Comparison of ENCODE assay signal across 9 cellular contexts in the genomic region with DNA sequence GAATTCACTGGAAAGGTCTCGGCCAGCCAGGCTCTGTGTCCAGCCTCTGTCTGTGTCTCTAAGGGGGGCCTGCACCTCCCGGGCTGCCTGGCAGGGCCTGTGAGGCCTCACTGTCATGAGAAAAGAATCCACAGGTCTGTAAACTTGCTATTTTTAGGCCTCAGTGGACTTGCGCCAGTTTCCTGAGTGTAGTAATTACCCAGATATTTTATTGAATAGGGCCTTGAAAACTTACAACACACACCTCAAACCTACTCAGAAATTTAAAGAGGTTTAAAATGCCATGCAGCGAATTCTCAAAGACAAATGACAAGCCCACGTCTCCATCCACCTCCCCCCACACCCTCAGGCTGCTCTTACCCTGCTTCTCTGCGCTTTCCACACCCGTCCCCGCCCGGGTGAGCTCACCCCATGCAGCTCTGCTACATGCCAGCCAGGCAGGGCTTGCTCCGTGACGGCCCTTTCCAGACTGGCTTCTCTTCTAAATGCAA. TPM values are rescaled to one million over a fixed set of nuclear protein-coding genes. Genes with fewer than 3 reads are reported as not detected.
DNase-seq lines count a peak whose midpoint lies in the region; ATAC-seq and TF ChIP-seq lines count a peak whose summit lies in the region.
"Had no signal": no experiment of that assay in that cellular context is flagged by ENCODE, and none has a peak within 500 bp of the region (broad histone marks: within the 10 kb centered on the region; RNA-seq: fewer than 3 reads in every experiment).

No MANE protein-coding gene starts in this region.

- H3K27ac ChIP-seq in brain microvascular endothelial cell: peak overlapping the region; percentile 4
- H3K27ac ChIP-seq in thoracic aorta: peak overlapping the region; percentile 86 to 93

- peak; percentile 87 for DNase-seq in HT1080 (ENCODE audit: low read depth)
- peak; percentile 69 for DNase-seq in brain microvascular endothelial cell
- DNase-seq in iris pigment epithelial cell (ENCODE audit: low read depth): peak; percentile 92
- peak; percentile 66 for DNase-seq in thoracic aorta (ENCODE audit: low spot score)
- DNase-seq in COLO829 (ENCODE audit: low spot score): no peak
- no peak for DNase-seq in NCI-H1930 (lab: John Stamatoyannopoulos, UW)
- DNase-seq: stimulated activated CD8-positive, alpha-beta memory T cell treated with anti-CD3 and anti-CD28 coated beads, Interleukin-4, amount 100 ng/mL, for 48 hours had no signal

- no peaks in the 10 kb centered on the region for H3K27me3 ChIP-seq in brain microvascular endothelial cell (replicated peaks)
- H3K27me3 ChIP-seq in thoracic aorta (replicated peaks; ENCODE audit: insufficient read depth): no peaks in the 10 kb centered on the region

- H3K4me3 ChIP-seq in brain microvascular endothelial cell (ENCODE audit: low read depth, low read length) (no peak overlapping the region), thoracic aorta (peak overlapping the region; percentile 31)

- H3K4me1 ChIP-seq in thoracic aorta (ENCODE audit: control insufficient read depth in 1 of 2, low read depth in 2 of 2): peaks cover 19 to 30% of the 10 kb centered on the region in 2 donors

- peak; percentile 60 for ATAC-seq in thoracic aorta (ENCODE audit: insufficient number of reproducible peaks, low FRiP score, low read depth)
- no peak for ATAC-seq in GM19023 (IDR thresholded peaks at IDR 0.05; ENCODE audit: unreplicated experiment)
- no peak for ATAC-seq in GM21381 (IDR thresholded peaks at IDR 0.05; ENCODE audit: unreplicated experiment)

- no peak for TF ChIP-seq CTCF in brain microvascular endothelial cell (IDR thresholded peaks at IDR 0.05; ENCODE audit: low read depth, low read length, missing control alignments)
- no peak for TF ChIP-seq CTCF in thoracic aorta (IDR thresholded peaks at IDR 0.05)

- no peaks in the 10 kb centered on the region for H3K9me3 ChIP-seq in thoracic aorta

- in situ Hi-C loops in brain microvascular endothelial cell (cut with HindIII; ENCODE audit: low pct_ligation_motif_present, low sequenced_read_pairs): no loop called here

- H3K36me3 ChIP-seq in brain microvascular endothelial cell (replicated peaks): no peaks in the 10 kb centered on the region
- H3K36me3 ChIP-seq in thoracic aorta: no peaks in the 10 kb centered on the region

RNA-seq across cellular contexts. Expression of gene TENT4A, which starts 8.8 kb away (rescaled TPM):
- total RNA-seq in HT1080 (2014; rRNA removed; shearing (Covaris generic)): 16.5 and 23.0 TPM in 2 replicates
- 22.0 and 26.9 TPM in 2 replicates for polyA plus RNA-seq in HT1080 (2015; cell fraction: cytosol; rRNA removed)
- polyA plus RNA-seq in HT1080 (2015; cell fraction: nucleus; rRNA removed): 61.4 and 71.2 TPM in 2 replicates
- 10 to 100 TPM; 34.5 to 47.6 TPM for total RNA-seq in thoracic aorta

Comparison
In these comparisons a context has a peak if more than half of its experiments do, and no peak if none do; other contexts are left out.
1. DNase-seq: peak in HT1080 (single experiment), brain microvascular endothelial cell (single experiment), iris pigment epithelial cell (single experiment) and thoracic aorta (single experiment); none in COLO829 (single experiment) and NCI-H1930 (0 of 2).